ENCODE assay signal across 13 cellular contexts in genomic region chr10:22369433-22370072, GRCh38. TPM values are rescaled to one million over a fixed set of nuclear protein-coding genes. Genes with fewer than 3 reads are reported as not detected.
A peak's percentile ranks its signal among the peaks of the same experiment; 100 is the strongest.
DNase-seq lines count a peak whose midpoint lies in the region; ATAC-seq and TF ChIP-seq lines count a peak whose summit lies in the region.
"Had no signal": no experiment of that assay in that cellular context is flagged by ENCODE, and none has a peak within 500 bp of the region (broad histone marks: within the 10 kb centered on the region; RNA-seq: fewer than 3 reads in every experiment).

No MANE protein-coding gene starts in this region.

- no peak for TF ChIP-seq POLR2A in suprapubic skin (IDR thresholded peaks at IDR 0.05)

- no peaks in the 10 kb centered on the region for H3K9me3 ChIP-seq in suprapubic skin
- H3K9me3 ChIP-seq: thoracic aorta had no signal

- no peak overlapping the region for H3K27ac ChIP-seq in suprapubic skin
- H3K27ac ChIP-seq: C4-2B, thoracic aorta had no signal

- no peak for TF ChIP-seq CTCF in suprapubic skin (IDR thresholded peaks at IDR 0.05)

- peak; percentile 41 for ATAC-seq in GM21526 (IDR thresholded peaks at IDR 0.05; ENCODE audit: low FRiP score, unreplicated experiment)
- ATAC-seq: left lobe of liver had no signal

- H3K4me3 ChIP-seq in suprapubic skin, result no peak overlapping the region
- H3K4me3 ChIP-seq: thoracic aorta had no signal

- no peaks in the 10 kb centered on the region for H3K36me3 ChIP-seq in suprapubic skin
- H3K36me3 ChIP-seq: thoracic aorta had no signal

- no peaks in the 10 kb centered on the region for H3K4me1 ChIP-seq in suprapubic skin

- DNase-seq in DMS53 (lab: John Stamatoyannopoulos, UW) (peak; percentile 53), M059J (ENCODE audit: low read depth) (peak; percentile 2), dermis blood vessel endothelial cell (peak; percentile 10), NCI-H2107 (lab: John Stamatoyannopoulos, UW) (no peak), NCI-H2107 treated with DMSO at 0.1 percent for 48 hours (lab: John Stamatoyannopoulos, UW; ENCODE audit: unreplicated experiment) (no peak), suprapubic skin (ENCODE audit: low spot score in 2 of 2) (no peak)
- DNase-seq in activated CD4-positive, CD25-positive, alpha-beta regulatory T cell treated with anti-CD3 and anti-CD28 coated beads, Interleukin-2, amount 50 U/mL, for 72 hours, result no peak
- DNase-seq: activated CD4-positive, alpha-beta T cell treated with anti-CD3 and anti-CD28 coated beads for 4 hours; stimulated activated CD4-positive, alpha-beta T cell treated with anti-CD3 and anti-CD28 coated beads, Interleukin-12 subunit alpha, Interleukin-12 subunit beta, amount 100 ng/mL, for 4 hours had no signal

- 85% methylated on average over 5 of the region's 5 CpGs for WGBS in suprapubic skin

- H3K27me3 ChIP-seq in suprapubic skin, result peaks cover 10% of the 10 kb centered on the region

- no peak for TF ChIP-seq EP300 in suprapubic skin (IDR thresholded peaks at IDR 0.05)

RNA-seq across cellular contexts. Expression of gene SPAG6, which starts 24.3 kb away (rescaled TPM):
- total RNA-seq in M059J (2014; rRNA removed; shearing (Covaris generic)), result 0.02 and 1.4 TPM in 2 replicates
- not detected in 2 replicates for total RNA-seq in dermis blood vessel endothelial cell
- total RNA-seq in suprapubic skin, result 1 to 10 TPM in 1 of 4 donors, under 1 TPM in 2, not detected in 1; 0.34 to 1.1 (median 0.72) TPM
- total RNA-seq: left lobe of liver, thoracic aorta had no signal

RNA-seq across cellular contexts. Expression of gene BMI1, which starts 48.7 kb away (rescaled TPM):
- total RNA-seq in M059J (2014; rRNA removed; shearing (Covaris generic)), result 34.2 and 34.4 TPM in 2 replicates
- total RNA-seq in dermis blood vessel endothelial cell (40.1 and 49.4 TPM in 2 replicates), suprapubic skin (10 to 100 TPM; 24.4 to 55.3 (median 38.5) TPM)

RNA-seq across cellular contexts. Expression of gene COMMD3, which starts 53.4 kb away (rescaled TPM):
- total RNA-seq in M059J (2014; rRNA removed; shearing (Covaris generic)), result 11.9 and 26.8 TPM in 2 replicates
- total RNA-seq in dermis blood vessel endothelial cell (29.3 and 40.0 TPM in 2 replicates), suprapubic skin (10 to 100 TPM; 32.9 to 46.7 (median 37.1) TPM)

Comparison
In these comparisons a context has a peak if more than half of its experiments do, and no peak if none do; other contexts are left out.
1. DNase-seq: peak in DMS53 (single experiment), M059J (single experiment) and dermis blood vessel endothelial cell (single experiment); none in NCI-H2107 (single experiment), NCI-H2107 treated with DMSO at 0.1 percent for 48 hours (single experiment), activated CD4-positive, CD25-positive, alpha-beta regulatory T cell treated with anti-CD3 and anti-CD28 coated beads, Interleukin-2, amount 50 U/mL, for 72 hours (single experiment) and suprapubic skin (0 of 2).